ENCODE assay signal across 20 cellular contexts in the genomic region with DNA sequence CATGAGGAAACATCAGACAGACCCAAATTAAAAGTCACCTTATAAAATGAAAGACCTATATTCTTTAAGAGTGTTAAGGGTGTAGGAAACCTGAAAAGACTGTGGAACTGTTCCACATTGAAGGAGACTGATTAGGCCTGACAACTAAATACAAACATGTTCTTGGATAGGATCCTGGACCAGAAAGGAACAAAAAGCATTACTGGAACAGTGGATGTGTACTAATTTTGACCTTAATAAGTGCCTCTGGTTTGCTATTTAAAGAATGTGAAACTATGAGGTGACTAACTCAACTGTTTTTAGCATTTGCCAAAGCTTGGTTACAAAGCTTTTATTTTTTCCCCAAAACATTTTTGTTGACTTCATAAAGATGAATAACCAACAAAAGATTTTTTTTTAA.
DNase-seq lines count a peak whose midpoint lies in the region; ATAC-seq and TF ChIP-seq lines count a peak whose summit lies in the region.
"Had no signal": no experiment of that assay in that cellular context is flagged by ENCODE, and none has a peak within 500 bp of the region (broad histone marks: within the 10 kb centered on the region; RNA-seq: fewer than 3 reads in every experiment).

No MANE protein-coding gene starts in this region.

- H3K27ac Mint-ChIP-seq in HFFc6, result no peak overlapping the region
- no peak overlapping the region for H3K27ac Mint-ChIP-seq in activated CD4-positive, alpha-beta memory T cell treated with anti-CD3 and anti-CD28 coated beads for 36 hours
- H3K27ac Mint-ChIP-seq: CD8-positive, alpha-beta T cell had no signal

- DNase-seq in HFFc6 (peak; percentile 1), caudate nucleus (lab: John Stamatoyannopoulos, UW) (no peak), lower lobe of right lung (no peak), tibial artery (no peak), A673 (ENCODE audit: low spot score) (no peak)
- no peak for DNase-seq in activated CD4-positive, alpha-beta memory T cell treated with anti-CD3 and anti-CD28 coated beads for 36 hours
- DNase-seq: Calu3; CD8-positive, alpha-beta T cell; KG1; NCI-H1048; NCI-H1436; NCI-H1930; NCI-H226; NCI-H524; PC-3; RPMI8226; SIG-M5 had no signal

- peak; percentile 39 to 45 for ATAC-seq in lower lobe of right lung
- no peak for ATAC-seq in activated CD4-positive, CD25-positive, alpha-beta regulatory T cell treated with anti-CD3 and anti-CD28 coated beads, Interleukin-2, amount 50 U/mL, for 24 hours
- ATAC-seq: CD8-positive, alpha-beta T cell; HepG2; PC-3 had no signal

- intact Hi-C loops in lower lobe of right lung (cut with DNase I), result no loop called here
- intact Hi-C loops in tibial artery (cut with DNase I; ENCODE audit: low total_unique reads), result no loop called here
- intact Hi-C loops in A673 (cut with micrococcal nuclease; ENCODE audit: unreplicated experiment), result no loop called here
- intact Hi-C loops in activated CD4-positive, alpha-beta memory T cell treated with anti-CD3 and anti-CD28 coated beads for 36 hours (cut with micrococcal nuclease), result no loop called here

- H3K4me1 Mint-ChIP-seq in HFFc6 (ENCODE audit: low read depth), result no peaks in the 10 kb centered on the region
- H3K4me1 Mint-ChIP-seq in activated CD4-positive, alpha-beta memory T cell treated with anti-CD3 and anti-CD28 coated beads for 36 hours (ENCODE audit: low read depth), result no peaks in the 10 kb centered on the region

- H3K9me3 ChIP-seq in lower lobe of right lung (no peaks in the 10 kb centered on the region), tibial artery (no peaks in the 10 kb centered on the region), A673 (ENCODE audit: low read depth, low read length, poor library complexity, severe bottlenecking) (no peaks in the 10 kb centered on the region)

- H3K4me1 ChIP-seq in lower lobe of right lung (no peaks in the 10 kb centered on the region), tibial artery (peaks cover 0 to 36% (median 2%) of the 10 kb centered on the region in 4 donors), A673 (ENCODE audit: insufficient read depth, low read length, poor library complexity, severe bottlenecking) (no peaks in the 10 kb centered on the region)
- H3K4me1 ChIP-seq: BLaER1 treated with 17β-estradiol and CSF1 and Interleukin-3, amounts not matched to agents 10 nM and 100 nM had no signal

- H3K36me3 ChIP-seq in lower lobe of right lung, result no peaks in the 10 kb centered on the region
- no peaks in the 10 kb centered on the region for H3K36me3 ChIP-seq in tibial artery
- no peaks in the 10 kb centered on the region for H3K36me3 ChIP-seq in A673 (ENCODE audit: insufficient read depth, low read length, poor library complexity, severe bottlenecking)
- H3K36me3 ChIP-seq: BLaER1 treated with 17β-estradiol and CSF1 and Interleukin-3, amounts not matched to agents 10 nM and 100 nM had no signal

- CTCF ChIA-PET in A673 (lab: Charles Lee), result no interaction called here
- CTCF ChIA-PET in activated CD4-positive, alpha-beta memory T cell treated with anti-CD3 and anti-CD28 coated beads for 36 hours (lab: Charles Lee), result no interaction called here

- H3K9me3 Mint-ChIP-seq in HFFc6, result peaks cover 12% of the 10 kb centered on the region
- H3K9me3 Mint-ChIP-seq in activated CD4-positive, alpha-beta memory T cell treated with anti-CD3 and anti-CD28 coated beads for 36 hours, result peaks cover 6% of the 10 kb centered on the region

- no peak overlapping the region for H3K4me3 Mint-ChIP-seq in HFFc6
- H3K4me3 Mint-ChIP-seq in activated CD4-positive, alpha-beta memory T cell treated with anti-CD3 and anti-CD28 coated beads for 36 hours, result no peak overlapping the region
- H3K4me3 Mint-ChIP-seq: CD8-positive, alpha-beta T cell had no signal

- POLR2A ChIA-PET in A673 (lab: Charles Lee; ENCODE audit: low non-redundant PET), result no interaction called here
- POLR2A ChIA-PET in activated CD4-positive, alpha-beta memory T cell treated with anti-CD3 and anti-CD28 coated beads for 36 hours (lab: Charles Lee), result no interaction called here

- no peak overlapping the region for H3K4me3 ChIP-seq in lower lobe of right lung
- H3K4me3 ChIP-seq in tibial artery, result no peak overlapping the region
- H3K4me3 ChIP-seq in A673 (ENCODE audit: low read depth, low read length, poor library complexity, severe bottlenecking), result no peak overlapping the region
- H3K4me3 ChIP-seq: BLaER1 treated with 17β-estradiol and CSF1 and Interleukin-3, amounts not matched to agents 10 nM and 100 nM had no signal

- TF ChIP-seq CTCF in HFFc6 (IDR thresholded peaks at IDR 0.05), result no peak
- no peak for TF ChIP-seq CTCF in lower lobe of right lung (IDR thresholded peaks at IDR 0.05)
- no peak for TF ChIP-seq CTCF in tibial artery (IDR thresholded peaks at IDR 0.05)
- TF ChIP-seq CTCF in A673 (conservative IDR thresholded peaks at IDR 0.05; ENCODE audit: low read depth, low read length), result no peak

- H3K27me3 ChIP-seq in lower lobe of right lung (ENCODE audit: low read depth), result no peaks in the 10 kb centered on the region
- no peaks in the 10 kb centered on the region for H3K27me3 ChIP-seq in tibial artery
- H3K27me3 ChIP-seq in A673 (replicated peaks; ENCODE audit: insufficient read depth, low read depth, low read length, poor library complexity), result no peaks in the 10 kb centered on the region
- H3K27me3 ChIP-seq: BLaER1 treated with 17β-estradiol and CSF1 and Interleukin-3, amounts not matched to agents 10 nM and 100 nM had no signal

- no peaks in the 10 kb centered on the region; the same call in 1 of the 2 replicates for H3K27me3 Mint-ChIP-seq in HFFc6 (ENCODE audit: insufficient read depth)
- H3K27me3 Mint-ChIP-seq in activated CD4-positive, alpha-beta memory T cell treated with anti-CD3 and anti-CD28 coated beads for 36 hours, result no peaks in the 10 kb centered on the region

- no TSS peak for BruUV-seq in A673 (replicated peaks; lab: Mats Ljungman, UMichigan)

- H3K36me3 Mint-ChIP-seq in HFFc6 (ENCODE audit: low read depth), result no peaks in the 10 kb centered on the region; the same call in 1 of the 2 replicates
- H3K36me3 Mint-ChIP-seq in activated CD4-positive, alpha-beta memory T cell treated with anti-CD3 and anti-CD28 coated beads for 36 hours, result no peaks in the 10 kb centered on the region
- H3K36me3 Mint-ChIP-seq: CD8-positive, alpha-beta T cell had no signal

- H3K27ac ChIP-seq in caudate nucleus (ENCODE audit: low read depth, low read length), result peak overlapping the region; percentile 46
- no peak overlapping the region for H3K27ac ChIP-seq in lower lobe of right lung
- peak overlapping the region; percentile 10 to 28 for H3K27ac ChIP-seq in tibial artery
- H3K27ac ChIP-seq in A673 (ENCODE audit: low read depth, low read length, poor library complexity, severe bottlenecking), result no peak overlapping the region
- H3K27ac ChIP-seq: BLaER1 treated with 17β-estradiol and CSF1 and Interleukin-3, amounts not matched to agents 10 nM and 100 nM had no signal

Comparison
In these comparisons a context has a peak if more than half of its experiments do, and no peak if none do; other contexts are left out.
1. H3K27ac ChIP-seq: peak in caudate nucleus (single experiment) and tibial artery (2 of 2); none in lower lobe of right lung (single experiment) and A673 (single experiment).
2. ATAC-seq: peak in lower lobe of right lung (2 of 2); none in activated CD4-positive, CD25-positive, alpha-beta regulatory T cell treated with anti-CD3 and anti-CD28 coated beads, Interleukin-2, amount 50 U/mL, for 24 hours (0 of 2).